12 cellular contexts compared by ENCODE assay signal in genomic region chr3:72816843-72817485, GRCh38. TPM values are rescaled to one million over a fixed set of nuclear protein-coding genes. Genes with fewer than 3 reads are reported as not detected.
DNase-seq lines count a peak whose midpoint lies in the region; ATAC-seq and TF ChIP-seq lines count a peak whose summit lies in the region.
"Had no signal": no experiment of that assay in that cellular context is flagged by ENCODE, and none has a peak within 500 bp of the region (broad histone marks: within the 10 kb centered on the region; RNA-seq: fewer than 3 reads in every experiment).

No MANE protein-coding gene starts in this region.

- peak overlapping the region; percentile 71 for H3K27ac Mint-ChIP-seq in activated T-cell treated with anti-CD3 and anti-CD28 coated beads, Interleukin-2, amount 50 U/mL, for 24 hours
- H3K27ac Mint-ChIP-seq in stimulated activated memory B cell treated with anti-CD40 and anti-IgM and Interleukin-4, amounts not matched to agents 10 μg/mL and 1 μg/mL and 100 μg/mL, for 72 hours, result no peak overlapping the region
- peak overlapping the region in 2 of 7 donors; percentile 25 to 60 for H3K27ac Mint-ChIP-seq in CD14-positive monocyte
- H3K27ac Mint-ChIP-seq: B cell had no signal

- ATAC-seq in GM21825 (IDR thresholded peaks at IDR 0.05; ENCODE audit: unreplicated experiment) (peak; percentile 53), HG03460 (IDR thresholded peaks at IDR 0.05; ENCODE audit: unreplicated experiment) (peak; percentile 58)
- ATAC-seq in stimulated activated memory B cell treated with anti-CD40 and anti-IgM and Interleukin-4, amounts not matched to agents 10 μg/mL and 1 μg/mL and 100 μg/mL, for 72 hours, result peak; percentile 82
- ATAC-seq: psoas muscle had no signal

- CTCF ChIA-PET in RWPE1 (lab: Yijun Ruan, JAX), result no interaction called here

- no peaks in the 10 kb centered on the region for H3K27me3 Mint-ChIP-seq in activated T-cell treated with anti-CD3 and anti-CD28 coated beads, Interleukin-2, amount 50 U/mL, for 24 hours
- H3K27me3 Mint-ChIP-seq in stimulated activated memory B cell treated with anti-CD40 and anti-IgM and Interleukin-4, amounts not matched to agents 10 μg/mL and 1 μg/mL and 100 μg/mL, for 72 hours, result no peaks in the 10 kb centered on the region
- no peaks in the 10 kb centered on the region for H3K27me3 Mint-ChIP-seq in CD14-positive monocyte (ENCODE audit: low read depth in 3 of 3)
- H3K27me3 Mint-ChIP-seq: B cell had no signal

- no peaks in the 10 kb centered on the region for H3K9me3 Mint-ChIP-seq in activated T-cell treated with anti-CD3 and anti-CD28 coated beads, Interleukin-2, amount 50 U/mL, for 24 hours
- H3K9me3 Mint-ChIP-seq in stimulated activated memory B cell treated with anti-CD40 and anti-IgM and Interleukin-4, amounts not matched to agents 10 μg/mL and 1 μg/mL and 100 μg/mL, for 72 hours, result no peaks in the 10 kb centered on the region
- no peaks in the 10 kb centered on the region for H3K9me3 Mint-ChIP-seq in CD14-positive monocyte

- POLR2A ChIA-PET in RWPE1 (lab: Yijun Ruan, JAX; ENCODE audit: low non-redundant PET), result no interaction called here

- no peak for TF ChIP-seq CTCF in RWPE1 (conservative IDR thresholded peaks at IDR 0.05; ENCODE audit: low read depth)
- TF ChIP-seq CTCF in GM10266 (IDR thresholded peaks at IDR 0.05; ENCODE audit: control insufficient read depth, insufficient read depth, low read depth, missing control alignments), result no peak
- TF ChIP-seq CTCF in CD14-positive monocyte (IDR thresholded peaks at IDR 0.05), result no peak

- H3K36me3 Mint-ChIP-seq in activated T-cell treated with anti-CD3 and anti-CD28 coated beads, Interleukin-2, amount 50 U/mL, for 24 hours (ENCODE audit: low read depth), result peaks cover 60% of the 10 kb centered on the region
- peaks cover 42% of the 10 kb centered on the region for H3K36me3 Mint-ChIP-seq in stimulated activated memory B cell treated with anti-CD40 and anti-IgM and Interleukin-4, amounts not matched to agents 10 μg/mL and 1 μg/mL and 100 μg/mL, for 72 hours
- H3K36me3 Mint-ChIP-seq in CD14-positive monocyte, result peaks cover 29 to 35% of the 10 kb centered on the region in 2 donors

- H3K27ac ChIP-seq in RWPE1, result no peak overlapping the region
- H3K27ac ChIP-seq: psoas muscle, SK-N-MC had no signal

- H3K4me3 Mint-ChIP-seq in activated T-cell treated with anti-CD3 and anti-CD28 coated beads, Interleukin-2, amount 50 U/mL, for 24 hours, result no peak overlapping the region
- no peak overlapping the region for H3K4me3 Mint-ChIP-seq in stimulated activated memory B cell treated with anti-CD40 and anti-IgM and Interleukin-4, amounts not matched to agents 10 μg/mL and 1 μg/mL and 100 μg/mL, for 72 hours
- H3K4me3 Mint-ChIP-seq in CD14-positive monocyte, result no peak overlapping the region
- H3K4me3 Mint-ChIP-seq: B cell had no signal

- intact Hi-C loops in CD14-positive monocyte (cut with micrococcal nuclease), result no loop called here

- no peak for DNase-seq in activated T-cell treated with anti-CD3 and anti-CD28 coated beads, Interleukin-2, amount 50 U/mL, for 24 hours
- DNase-seq in activated T-cell treated with anti-CD3 and anti-CD28 coated beads for 4 hours, result no peak
- DNase-seq in RWPE1 (ENCODE audit: low spot score), result no peak
- no peak for DNase-seq in GM10266 (ENCODE audit: extremely low spot score)
- DNase-seq in CD14-positive monocyte (ENCODE audit: low spot score), result no peak
- DNase-seq: effector CD4-positive, alpha-beta T cell; psoas muscle had no signal

- H3K4me1 Mint-ChIP-seq in activated T-cell treated with anti-CD3 and anti-CD28 coated beads, Interleukin-2, amount 50 U/mL, for 24 hours (ENCODE audit: low read depth), result peaks cover 30% of the 10 kb centered on the region
- peaks cover 22% of the 10 kb centered on the region for H3K4me1 Mint-ChIP-seq in stimulated activated memory B cell treated with anti-CD40 and anti-IgM and Interleukin-4, amounts not matched to agents 10 μg/mL and 1 μg/mL and 100 μg/mL, for 72 hours
- peaks cover 7% of the 10 kb centered on the region for H3K4me1 Mint-ChIP-seq in CD14-positive monocyte

RNA-seq across cellular contexts. Expression of gene SHQ1, which starts 31.3 kb away (rescaled TPM):
- polyA plus RNA-seq in CD14-positive monocyte, result 10 to 100 TPM in 1 of 2 donors, 1 to 10 TPM in 1; 8.2 to 31.6 TPM
